In genomic region chr19:44552324-44552723, GRCh38 we compare ENCODE assay signal across 8 cellular contexts. TPM values are rescaled to one million over a fixed set of nuclear protein-coding genes. Genes with fewer than 3 reads are reported as not detected.
DNase-seq lines count a peak whose midpoint lies in the region; ATAC-seq and TF ChIP-seq lines count a peak whose summit lies in the region.

No MANE protein-coding gene starts in this region.

- intact Hi-C loops in heart left ventricle (cut with DNase I): no loop called here
- intact Hi-C loops in Right ventricle myocardium superior (cut with DNase I): no loop called here
- intact Hi-C loops in psoas muscle (cut with DNase I): no loop called here

- DNase-seq in heart left ventricle (no peak), Right ventricle myocardium superior (no peak), NT2/D1 (ENCODE audit: low read depth, low spot score) (peak; percentile 50), cerebellar cortex (ENCODE audit: low spot score) (peak; percentile 12), psoas muscle (no peak), T-helper 9 cell (no peak)

- H3K4me1 ChIP-seq in heart left ventricle (no peaks in the 10 kb centered on the region), NT2/D1 (ENCODE audit: insufficient read depth, insufficient read length) (no peaks in the 10 kb centered on the region), psoas muscle (no peaks in the 10 kb centered on the region)

- H3K36me3 ChIP-seq in heart left ventricle: no peaks in the 10 kb centered on the region
- no peaks in the 10 kb centered on the region for H3K36me3 ChIP-seq in NT2/D1 (ENCODE audit: insufficient read depth, insufficient read length, low read length)
- no peaks in the 10 kb centered on the region for H3K36me3 ChIP-seq in psoas muscle (ENCODE audit: insufficient read depth in 1 of 2, low read depth in 1 of 2)

- no peak overlapping the region for H3K9ac ChIP-seq in NT2/D1 (ENCODE audit: insufficient read length, low read depth)

- H3K9me3 ChIP-seq in heart left ventricle (no peaks in the 10 kb centered on the region), NT2/D1 (ENCODE audit: insufficient read depth, low read length) (no peaks in the 10 kb centered on the region), psoas muscle (no peaks in the 10 kb centered on the region)

- TF ChIP-seq CTCF in heart left ventricle (IDR thresholded peaks at IDR 0.05) (peak in 7 of 12 donors; percentile 16 to 53 (median 34)), psoas muscle (IDR thresholded peaks at IDR 0.05) (peak; percentile 14)

- WGBS in heart left ventricle, 4 donors: 5 to 10% (median 7%) methylated on average over 5 of the region's 5 CpGs
- 4 to 6% (median 6%) methylated on average over 5 of the region's 5 CpGs for WGBS in psoas muscle, 3 donors

- H3K27ac ChIP-seq in heart left ventricle: no peak overlapping the region
- no peak overlapping the region for H3K27ac ChIP-seq in psoas muscle

- no peak overlapping the region for H3K4me3 ChIP-seq in heart left ventricle
- no peak overlapping the region for H3K4me3 ChIP-seq in NT2/D1 (ENCODE audit: insufficient read length, low read depth)
- H3K4me3 ChIP-seq in psoas muscle: no peak overlapping the region

- no peak for TF ChIP-seq POLR2A in heart left ventricle (IDR thresholded peaks at IDR 0.05)

- ATAC-seq in heart left ventricle: no peak
- no peak for ATAC-seq in Right ventricle myocardium superior (ENCODE audit: poor library complexity)
- ATAC-seq in psoas muscle: no peak
- no peak for ATAC-seq in GM18517 (IDR thresholded peaks at IDR 0.05; ENCODE audit: unreplicated experiment)
- ATAC-seq in HG02678 (IDR thresholded peaks at IDR 0.05; ENCODE audit: unreplicated experiment): no peak

- H3K27me3 ChIP-seq in heart left ventricle: no peaks in the 10 kb centered on the region
- H3K27me3 ChIP-seq in NT2/D1 (ENCODE audit: insufficient read depth, insufficient read length): no peaks in the 10 kb centered on the region
- peaks cover 0 to 2% (median 0%) of the 10 kb centered on the region in 3 donors for H3K27me3 ChIP-seq in psoas muscle (ENCODE audit: insufficient read depth in 3 of 3, low read length in 2 of 3)

RNA-seq across cellular contexts. Expression of gene CEACAM20, which starts 22.8 kb away (rescaled TPM):
- total RNA-seq in heart left ventricle (not detected), Right ventricle myocardium superior (not detected), psoas muscle (not detected)
- polyA plus RNA-seq in heart left ventricle (not detected), psoas muscle (under 1 TPM in 1 of 3 donors, not detected in 2; 0.03 TPM)

RNA-seq across cellular contexts. Expression of gene ZNF180, which starts 52.0 kb away (rescaled TPM):
- total RNA-seq in heart left ventricle (10 to 100 TPM in 1 of 9 donors, 1 to 10 TPM in 8; 3.5 to 14.2 (median 4.5) TPM), Right ventricle myocardium superior (4.6 TPM), psoas muscle (1 to 10 TPM; 1.9 to 3.8 (median 2.7) TPM)
- polyA plus RNA-seq in heart left ventricle (1 to 10 TPM; 2.0 to 5.0 TPM), psoas muscle (1 to 10 TPM; 2.1 to 3.5 (median 2.4) TPM)

Comparison
In these comparisons a context has a peak if more than half of its experiments do, and no peak if none do; other contexts are left out.
1. DNase-seq: peak in NT2/D1 (single experiment) and cerebellar cortex (single experiment); none in heart left ventricle (0 of 5), Right ventricle myocardium superior (single experiment), psoas muscle (0 of 2) and T-helper 9 cell (single experiment).